In the genomic region with DNA sequence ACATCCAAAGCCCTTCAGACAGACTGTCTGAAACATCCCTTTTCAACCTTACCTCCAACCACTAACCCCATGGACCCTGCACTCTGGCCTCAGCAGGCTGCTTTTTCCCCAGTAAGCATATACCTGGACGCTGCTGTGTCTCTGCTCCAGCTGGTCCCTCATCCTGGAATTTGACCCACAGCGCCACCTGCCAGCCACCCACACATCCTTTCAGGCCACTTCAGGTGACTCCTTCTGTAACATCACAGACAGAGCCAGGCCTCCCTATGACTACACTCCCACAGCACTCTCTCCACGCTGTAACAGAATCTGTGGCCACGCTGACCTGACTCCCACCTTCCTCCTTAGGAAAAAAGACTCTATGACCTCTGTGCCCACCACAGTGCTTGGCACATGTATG, we compare ENCODE assay signal across 9 cellular contexts. TPM values are rescaled to one million over a fixed set of nuclear protein-coding genes. Genes with fewer than 3 reads are reported as not detected.
DNase-seq lines count a peak whose midpoint lies in the region; ATAC-seq and TF ChIP-seq lines count a peak whose summit lies in the region.
"Had no signal": no experiment of that assay in that cellular context is flagged by ENCODE, and none has a peak within 500 bp of the region (broad histone marks: within the 10 kb centered on the region; RNA-seq: fewer than 3 reads in every experiment).

No MANE protein-coding gene starts in this region.

- H2AFZ ChIP-seq in neuronal stem cell (ENCODE audit: low read length) = no peak overlapping the region

- H4K91ac ChIP-seq in neuronal stem cell (ENCODE audit: low read depth, low read length, poor library complexity) = no peak overlapping the region

- no peak overlapping the region for H2BK120ac ChIP-seq in neuronal stem cell (ENCODE audit: low read depth, low read length)

- intact Hi-C loops in colonic mucosa (cut with DNase I) = no loop called here

- DNase-seq in NCI-H69 (lab: John Stamatoyannopoulos, UW) = peak; percentile 31
- DNase-seq in colonic mucosa = peak; percentile 69
- no peak for DNase-seq in neuronal stem cell (ENCODE audit: low spot score)
- no peak for DNase-seq in HK-2 (ENCODE audit: unreplicated experiment)
- DNase-seq in OCI-M2 (lab: John Stamatoyannopoulos, UW; ENCODE audit: unreplicated experiment) = no peak
- DNase-seq: left ventricle myocardium superior, substantia nigra had no signal

- H2BK5ac ChIP-seq in neuronal stem cell (ENCODE audit: low read length) = no peak overlapping the region

- peak; percentile 64 for TF ChIP-seq CTCF in DOHH2 (IDR thresholded peaks at IDR 0.05; ENCODE audit: low read depth, low read length, poor library complexity, severe bottlenecking)
- peak; percentile 15 for TF ChIP-seq CTCF in colonic mucosa (IDR thresholded peaks at IDR 0.05)

- H2BK15ac ChIP-seq in neuronal stem cell (ENCODE audit: low read length) = no peak overlapping the region

- H3K4me2 ChIP-seq in DOHH2 (ENCODE audit: low read length) (no peak overlapping the region), neuronal stem cell (ENCODE audit: insufficient read depth, low read length, poor library complexity, severe bottlenecking) (no peak overlapping the region)

- H3K4me3 ChIP-seq in DOHH2 (ENCODE audit: low read length) (no peak overlapping the region), colonic mucosa (no peak overlapping the region), neuronal stem cell (ENCODE audit: low read length in 2 of 2) (no peak overlapping the region)

- H3K36me3 ChIP-seq in DOHH2 (ENCODE audit: control insufficient read depth, low read length) = peaks cover 61% of the 10 kb centered on the region
- H3K36me3 ChIP-seq in colonic mucosa = no peaks in the 10 kb centered on the region
- peaks cover 2 to 38% of the 10 kb centered on the region in 2 donors for H3K36me3 ChIP-seq in neuronal stem cell (replicated peaks in 1 of 2; ENCODE audit: control insufficient read depth in 2 of 2, insufficient read depth in 2 of 2, low read length in 2 of 2)

- H3K9me3 ChIP-seq in DOHH2 (ENCODE audit: control insufficient read depth, insufficient read depth, low read length) (no peaks in the 10 kb centered on the region), colonic mucosa (no peaks in the 10 kb centered on the region), neuronal stem cell (replicated peaks in 1 of 2; ENCODE audit: control insufficient read depth in 2 of 2, insufficient read depth in 1 of 2, low read depth in 1 of 2, low read length in 2 of 2) (no peaks in the 10 kb centered on the region)

- H3K27me3 ChIP-seq in DOHH2 (ENCODE audit: control insufficient read depth, low read length) = no peaks in the 10 kb centered on the region
- H3K27me3 ChIP-seq in colonic mucosa = no peaks in the 10 kb centered on the region
- no peaks in the 10 kb centered on the region for H3K27me3 ChIP-seq in neuronal stem cell (ENCODE audit: control insufficient read depth in 3 of 3, insufficient read depth in 3 of 3, low read depth in 1 of 3, low read length in 3 of 3)

- H3K79me1 ChIP-seq in neuronal stem cell (ENCODE audit: low read depth, low read length) = peaks cover 14% of the 10 kb centered on the region

- no peak overlapping the region for H3K18ac ChIP-seq in neuronal stem cell (ENCODE audit: low read length)

- H3K23ac ChIP-seq in neuronal stem cell (ENCODE audit: low read depth, low read length, poor library complexity) = no peak overlapping the region

- ATAC-seq in HG03045 (IDR thresholded peaks at IDR 0.05; ENCODE audit: unreplicated experiment) = no peak
- ATAC-seq: left ventricle myocardium superior had no signal

- peaks cover 96% of the 10 kb centered on the region for H3K79me2 ChIP-seq in DOHH2 (ENCODE audit: control insufficient read depth, low read length)

- H4K20me1 ChIP-seq in DOHH2 (ENCODE audit: control insufficient read depth, insufficient read depth, low read depth, low read length) = peaks cover 38% of the 10 kb centered on the region

- no CpG with 5 or more reads among the region's 4 CpGs for WGBS in neuronal stem cell (ENCODE audit: extremely low coverage in 2 of 2, insufficient read length in 2 of 2, insufficient replicate concordance in 1 of 2), 2 donors

- H3K4me1 ChIP-seq in DOHH2 (ENCODE audit: control insufficient read depth, low read length) (peaks cover 54% of the 10 kb centered on the region), colonic mucosa (peaks cover 13% of the 10 kb centered on the region), neuronal stem cell (ENCODE audit: control insufficient read depth in 2 of 2, insufficient read depth in 1 of 2, low read depth in 1 of 2, low read length in 2 of 2) (peaks cover 11 to 13% of the 10 kb centered on the region in 2 donors)

- H3F3A ChIP-seq in DOHH2 (ENCODE audit: control insufficient read depth, insufficient read depth) = peaks cover 6% of the 10 kb centered on the region; the same call in 1 of the 2 replicates

- H2BK12ac ChIP-seq in neuronal stem cell (ENCODE audit: low read length) = no peak overlapping the region

- no peak overlapping the region for H3K9ac ChIP-seq in colonic mucosa (ENCODE audit: low read depth in 2 of 2, low read length in 2 of 2)
- peak overlapping the region; percentile 14 for H3K9ac ChIP-seq in neuronal stem cell (ENCODE audit: low read depth, low read length, poor library complexity)

- no peak overlapping the region for H4K8ac ChIP-seq in neuronal stem cell (ENCODE audit: low read depth, low read length)

- H3K4ac ChIP-seq in neuronal stem cell (ENCODE audit: low read length) = no peak overlapping the region

- H3K9me2 ChIP-seq in DOHH2 (replicated peaks; ENCODE audit: control insufficient read depth, low read length) = no peaks in the 10 kb centered on the region

- H2AK5ac ChIP-seq in neuronal stem cell (ENCODE audit: low read depth, low read length) = no peak overlapping the region

- H3K27ac ChIP-seq in DOHH2 (ENCODE audit: low read depth, low read length) = no peak overlapping the region
- no peak overlapping the region for H3K27ac ChIP-seq in colonic mucosa
- H3K27ac ChIP-seq in neuronal stem cell (replicated peaks; ENCODE audit: low read length) = no peak overlapping the region

- H3K14ac ChIP-seq in neuronal stem cell (ENCODE audit: low read length) = no peak overlapping the region

RNA-seq across cellular contexts. Expression of a gene that starts 3.4 kb away (rescaled TPM):
- 100 to 1,000 TPM; 101 to 115 TPM for total RNA-seq in colonic mucosa
- 43.6 TPM for polyA plus RNA-seq in neuronal stem cell (2013, experiment 1 of 2)
- 43.0 TPM for polyA plus RNA-seq in neuronal stem cell (2013, experiment 2 of 2)

RNA-seq across cellular contexts. Expression of a gene that starts 59.3 kb away (rescaled TPM):
- not detected for total RNA-seq in colonic mucosa
- polyA plus RNA-seq in neuronal stem cell (2013, experiment 1 of 2) = not detected
- polyA plus RNA-seq in neuronal stem cell (2013, experiment 2 of 2) = not detected
- total RNA-seq: left ventricle myocardium superior had no signal

Comparison
In these comparisons a context has a peak if more than half of its experiments do, and no peak if none do; other contexts are left out.
1. DNase-seq: peak in NCI-H69 (single experiment) and colonic mucosa (single experiment); none in neuronal stem cell (single experiment), HK-2 (single experiment) and OCI-M2 (single experiment).